1 cellular context compared by ENCODE assay signal in genomic region chr20:33674294-33675126, GRCh38.
A peak's percentile ranks its signal among the peaks of the same experiment; 100 is the strongest.
TF ChIP-seq lines count a peak whose summit lies in the region.

A gene with protein sequence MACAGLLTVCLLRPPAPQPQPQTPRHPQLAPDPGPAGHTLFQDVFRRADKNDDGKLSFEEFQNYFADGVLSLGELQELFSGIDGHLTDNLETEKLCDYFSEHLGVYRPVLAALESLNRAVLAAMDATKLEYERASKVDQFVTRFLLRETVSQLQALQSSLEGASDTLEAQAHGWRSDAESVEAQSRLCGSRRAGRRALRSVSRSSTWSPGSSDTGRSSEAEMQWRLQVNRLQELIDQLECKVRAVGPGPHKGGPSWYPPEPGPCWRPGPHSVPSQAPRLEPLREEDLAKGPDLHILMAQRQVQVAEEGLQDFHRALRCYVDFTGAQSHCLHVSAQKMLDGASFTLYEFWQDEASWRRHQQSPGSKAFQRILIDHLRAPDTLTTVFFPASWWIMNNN (minus strand): TSS chr20:33674428. CDS start chr20:33674352, 76 bp downstream.

TF ChIP-seq in K562, 482 proteins besides CTCF, POLR2A, EP300 and RAD21 (continued from another document):
- TF ChIP-seq YY1 (IDR thresholded peaks at IDR 0.05; ENCODE audit: borderline replicate concordance in 1 of 3, control insufficient read depth in 1 of 3, extremely low read depth in 1 of 3, insufficient read depth in 3 of 3, insufficient read length in 1 of 3, insufficient replicate concordance in 2 of 3, low read depth in 1 of 3, low read length in 2 of 3) (peak; percentile 17 to 83 (median 75)), ESRRB (CRISPR knock-in tag; IDR thresholded peaks at IDR 0.05; ENCODE audit: borderline replicate concordance) (no peak), POLR2G (IDR thresholded peaks at IDR 0.05; ENCODE audit: low read depth, low read length) (peak; percentile 81), TSC22D4 (tag; IDR thresholded peaks at IDR 0.05) (no peak), ZNF766 (CRISPR knock-in tag; conservative IDR thresholded peaks at IDR 0.05) (no peak), PTBP1 (IDR thresholded peaks at IDR 0.05; ENCODE audit: low read depth, low read length) (no peak), GTF3C2 (IDR thresholded peaks at IDR 0.05; ENCODE audit: borderline replicate concordance, extremely low read depth, insufficient read length) (no peak), ZBTB17 (CRISPR knock-in tag; IDR thresholded peaks at IDR 0.05) (0 out of 2 replicates have a peak, but pooled peaks have one; percentile 26), HLTF (IDR thresholded peaks at IDR 0.05) (no peak), TCF7 (IDR thresholded peaks at IDR 0.05; ENCODE audit: borderline replicate concordance) (no peak)
- TF ChIP-seq, protein P1, sequence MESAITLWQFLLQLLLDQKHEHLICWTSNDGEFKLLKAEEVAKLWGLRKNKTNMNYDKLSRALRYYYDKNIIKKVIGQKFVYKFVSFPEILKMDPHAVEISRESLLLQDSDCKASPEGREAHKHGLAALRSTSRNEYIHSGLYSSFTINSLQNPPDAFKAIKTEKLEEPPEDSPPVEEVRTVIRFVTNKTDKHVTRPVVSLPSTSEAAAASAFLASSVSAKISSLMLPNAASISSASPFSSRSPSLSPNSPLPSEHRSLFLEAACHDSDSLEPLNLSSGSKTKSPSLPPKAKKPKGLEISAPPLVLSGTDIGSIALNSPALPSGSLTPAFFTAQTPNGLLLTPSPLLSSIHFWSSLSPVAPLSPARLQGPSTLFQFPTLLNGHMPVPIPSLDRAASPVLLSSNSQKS (CRISPR knock-in tag; IDR thresholded peaks at IDR 0.05): no peak
- TF ChIP-seq, protein P2, sequence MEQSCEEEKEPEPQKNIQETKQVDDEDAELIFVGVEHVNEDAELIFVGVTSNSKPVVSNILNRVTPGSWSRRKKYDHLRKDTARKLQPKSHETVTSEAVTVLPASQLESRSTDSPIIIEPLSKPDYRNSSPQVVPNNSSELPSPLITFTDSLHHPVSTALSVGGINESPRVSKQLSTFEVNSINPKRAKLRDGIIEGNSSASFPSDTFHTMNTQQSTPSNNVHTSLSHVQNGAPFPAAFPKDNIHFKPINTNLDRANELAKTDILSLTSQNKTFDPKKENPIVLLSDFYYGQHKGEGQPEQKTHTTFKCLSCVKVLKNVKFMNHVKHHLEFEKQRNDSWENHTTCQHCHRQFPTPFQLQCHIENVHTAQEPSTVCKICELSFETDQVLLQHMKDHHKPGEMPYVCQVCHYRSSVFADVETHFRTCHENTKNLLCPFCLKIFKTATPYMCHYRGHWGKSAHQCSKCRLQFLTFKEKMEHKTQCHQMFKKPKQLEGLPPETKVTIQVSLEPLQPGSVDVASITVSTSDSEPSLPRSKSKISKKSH (CRISPR knock-in tag; IDR thresholded peaks at IDR 0.05): no peak
